Comparison of ENCODE assay signal across 22 cellular contexts in genomic region chr2:213235741-213236140, GRCh38.
"Had no signal": no experiment of that assay in that cellular context is flagged by ENCODE, and none has a peak within 500 bp of the region (broad histone marks: within the 10 kb centered on the region; RNA-seq: fewer than 3 reads in every experiment).

No MANE protein-coding gene starts in this region.

- H3K9me3 Mint-ChIP-seq: activated CD4-positive, alpha-beta memory T cell treated with anti-CD3 and anti-CD28 coated beads for 36 hours; activated CD4-positive, alpha-beta T cell treated with anti-CD3 and anti-CD28 coated beads, Interleukin-2, amount 10 ng/mL, durations not matched to agents 7 days and 5 days; activated naive CD4-positive, alpha-beta T cell treated with anti-CD3 and anti-CD28 coated beads, Interleukin-2, amount 10 ng/mL, durations not matched to agents 7 days and 5 days; activated naive CD8-positive, alpha-beta T cell treated with anti-CD3 and anti-CD28 coated beads for 36 hours; activated T-helper 17 cell treated with anti-CD3 and anti-CD28 coated beads, Interleukin-2, amount 50 U/mL, for 72 hours; T-cell had no signal

- H3K4me1 Mint-ChIP-seq: activated T-helper 17 cell treated with anti-CD3 and anti-CD28 coated beads, Interleukin-2, amount 50 U/mL, for 72 hours had no signal

- ATAC-seq: activated T-helper 17 cell treated with anti-CD3 and anti-CD28 coated beads, Interleukin-2, amount 50 U/mL, for 72 hours; PC-3; T-cell had no signal

- H3K27ac Mint-ChIP-seq: activated CD4-positive, alpha-beta memory T cell treated with anti-CD3 and anti-CD28 coated beads for 36 hours; activated CD4-positive, alpha-beta T cell treated with anti-CD3 and anti-CD28 coated beads, Interleukin-2, amount 10 ng/mL, durations not matched to agents 7 days and 5 days; activated naive CD4-positive, alpha-beta T cell treated with anti-CD3 and anti-CD28 coated beads, Interleukin-2, amount 10 ng/mL, durations not matched to agents 7 days and 5 days; activated T-helper 17 cell treated with anti-CD3 and anti-CD28 coated beads, Interleukin-2, amount 50 U/mL, for 72 hours had no signal

- H3K36me3 Mint-ChIP-seq: activated CD4-positive, alpha-beta memory T cell treated with anti-CD3 and anti-CD28 coated beads for 36 hours; activated naive CD4-positive, alpha-beta T cell treated with anti-CD3 and anti-CD28 coated beads, Interleukin-2, amount 10 ng/mL, durations not matched to agents 7 days and 5 days; activated naive CD8-positive, alpha-beta T cell treated with anti-CD3 and anti-CD28 coated beads for 36 hours; T-cell had no signal

- DNase-seq: activated CD4-positive, alpha-beta memory T cell treated with anti-CD3 and anti-CD28 coated beads for 36 hours; activated CD4-positive, alpha-beta T cell treated with anti-CD3 and anti-CD28 coated beads, Interleukin-2, amount 10 ng/mL, durations not matched to agents 7 days and 5 days; activated CD4-positive, CD25-positive, alpha-beta regulatory T cell; activated gamma-delta T cell; activated naive CD4-positive, alpha-beta T cell treated with anti-CD3 and anti-CD28 coated beads, Interleukin-2, amount 10 ng/mL, durations not matched to agents 7 days and 5 days; activated naive CD8-positive, alpha-beta T cell treated with anti-CD3 and anti-CD28 coated beads for 36 hours; activated T-cell treated with anti-CD3 and anti-CD28 coated beads for 4 hours; activated T-cell treated with anti-CD3 and anti-CD28 coated beads, Interleukin-2, amount 50 U/mL, for 48 hours; anterior cingulate cortex; MV-4-11; NCI-H1092 treated with DMSO at 0.1 percent for 48 hours; NCI-H1417 treated with DMSO at 0.1 percent for 48 hours; NCI-H1694; NCI-H2029 treated with DMSO at 0.1 percent for 48 hours; NCI-H510A treated with DMSO at 0.1 percent for 48 hours; NCI-H69; NK-92 treated with Interleukin-12 subunit alpha and Interleukin-12 subunit beta, amount 100 ng/mL, for 24 hours; PC-3; SHP77 treated with DMSO at 0.1 percent for 48 hours; T-cell; T1000 had no signal

- H3K4me3 Mint-ChIP-seq: activated CD4-positive, alpha-beta memory T cell treated with anti-CD3 and anti-CD28 coated beads for 36 hours; activated CD4-positive, alpha-beta T cell treated with anti-CD3 and anti-CD28 coated beads, Interleukin-2, amount 10 ng/mL, durations not matched to agents 7 days and 5 days; activated naive CD4-positive, alpha-beta T cell treated with anti-CD3 and anti-CD28 coated beads, Interleukin-2, amount 10 ng/mL, durations not matched to agents 7 days and 5 days; activated naive CD8-positive, alpha-beta T cell treated with anti-CD3 and anti-CD28 coated beads for 36 hours; activated T-helper 17 cell treated with anti-CD3 and anti-CD28 coated beads, Interleukin-2, amount 50 U/mL, for 72 hours; T-cell had no signal
